ENCODE assay signal across 8 cellular contexts in genomic region chr14:99035712-99036593, GRCh38.
DNase-seq lines count a peak whose midpoint lies in the region; ATAC-seq and TF ChIP-seq lines count a peak whose summit lies in the region.

No MANE protein-coding gene starts in this region.

- in situ Hi-C loops in astrocyte of the spinal cord (cut with HindIII; ENCODE audit: low sequenced_read_pairs) (no loop called here), GM13977 (cut with MboI; ENCODE audit: low pct_unique_long_range_greater_than_20kb, low sequenced_read_pairs, unreplicated experiment) (no loop called here)

- TF ChIP-seq CTCF in astrocyte of the spinal cord (IDR thresholded peaks at IDR 0.05; ENCODE audit: low read depth, low read length) (peak; percentile 16), GM13977 (IDR thresholded peaks at IDR 0.05; ENCODE audit: extremely low read depth, insufficient read depth, missing control alignments) (no peak)

- no peaks in the 10 kb centered on the region for H3K36me3 ChIP-seq in H7 (replicated peaks; ENCODE audit: control insufficient read depth, insufficient read depth, low read length)

- DNase-seq in H7 (peak; percentile 91), astrocyte of the spinal cord (ENCODE audit: low read depth, low spot score) (peak; percentile 95), iPS-NIHi11 (ENCODE audit: low spot score) (peak; percentile 89), activated gamma-delta T cell treated with Interleukin-2 at 50 U/mL for 16 hours (no peak), GM13977 (ENCODE audit: low spot score) (no peak)
- DNase-seq in activated CD4-positive, alpha-beta T cell treated with anti-CD3 and anti-CD28 coated beads for 4 hours, result no peak

- H3K4me3 ChIP-seq in H7 (ENCODE audit: insufficient read depth, low read depth, low read length) (no peak overlapping the region), astrocyte of the spinal cord (ENCODE audit: low read depth, low read length) (no peak overlapping the region), skin epidermis (peak overlapping the region in 3 of 7 experiments; percentile 13 to 18 (median 15))

- ATAC-seq in GM21526 (IDR thresholded peaks at IDR 0.05; ENCODE audit: low FRiP score, unreplicated experiment), result no peak

- H3K27ac ChIP-seq in skin epidermis, result peak overlapping the region in 18 of 21 experiments; percentile 11 to 89 (median 68)

- no peaks in the 10 kb centered on the region for H3K27me3 ChIP-seq in H7 (ENCODE audit: control insufficient read depth, insufficient read depth, low read length)

Comparison
In these comparisons a context has a peak if more than half of its experiments do, and no peak if none do; other contexts are left out.
1. DNase-seq: peak in H7 (single experiment), astrocyte of the spinal cord (single experiment) and iPS-NIHi11 (single experiment); none in activated CD4-positive, alpha-beta T cell treated with anti-CD3 and anti-CD28 coated beads for 4 hours (0 of 2), activated gamma-delta T cell treated with Interleukin-2 at 50 U/mL for 16 hours (single experiment) and GM13977 (single experiment).